Comparison of ENCODE assay signal across 9 cellular contexts in the genomic region with DNA sequence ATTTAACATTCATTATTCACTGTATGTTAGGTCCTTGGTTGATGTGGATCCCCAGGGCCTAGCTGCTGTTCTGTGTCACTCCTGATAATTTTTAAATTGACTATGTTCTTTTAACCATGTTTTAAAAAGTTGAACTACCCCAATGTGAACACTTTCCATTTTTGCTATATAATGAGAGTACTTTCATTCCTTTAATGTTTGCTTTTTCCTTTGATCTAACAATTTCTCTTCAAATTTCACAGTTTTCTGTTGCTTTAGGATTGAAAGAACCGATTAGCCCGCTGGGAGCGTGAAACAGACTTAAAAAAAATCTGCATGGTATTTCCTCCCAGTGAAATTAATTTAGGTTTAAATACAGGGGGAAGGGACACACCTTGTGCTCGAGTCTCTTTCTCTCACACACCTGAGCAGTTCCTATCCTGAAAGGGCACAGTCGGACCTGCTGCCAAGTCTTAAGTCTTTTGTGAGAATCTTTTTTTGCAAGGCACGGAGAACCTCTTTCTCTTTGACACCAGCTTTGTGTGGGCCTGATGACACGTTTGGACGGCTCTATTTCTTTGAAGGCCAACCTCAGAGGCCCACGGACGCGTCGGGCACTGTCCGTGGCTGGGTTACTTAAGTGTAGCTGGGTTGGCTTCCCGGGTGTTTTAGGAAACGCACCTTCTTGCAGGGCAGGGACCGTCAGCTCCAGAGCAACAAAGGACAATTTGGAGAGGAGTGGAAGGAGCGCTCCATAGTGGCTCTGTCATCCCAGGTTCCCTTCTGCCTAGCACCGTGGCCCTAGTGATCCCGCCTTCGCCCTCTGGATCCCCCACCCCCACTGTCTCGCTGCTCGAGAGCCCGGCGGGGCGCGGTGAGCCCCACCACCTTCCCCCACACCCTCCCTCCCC. TPM values are rescaled to one million over a fixed set of nuclear protein-coding genes. Genes with fewer than 3 reads are reported as not detected.
DNase-seq lines count a peak whose midpoint lies in the region; ATAC-seq, FAIRE-seq and TF ChIP-seq lines count a peak whose summit lies in the region.
"Had no signal": no experiment of that assay in that cellular context is flagged by ENCODE, and none has a peak within 500 bp of the region (broad histone marks: within the 10 kb centered on the region; RNA-seq: fewer than 3 reads in every experiment).

No MANE protein-coding gene starts in this region.

- H3K36me3 ChIP-seq in keratinocyte (ENCODE audit: control insufficient read depth in 2 of 2, extremely low read depth in 1 of 2, insufficient read depth in 2 of 2, low read length in 2 of 2) = no peaks in the 10 kb centered on the region
- no peaks in the 10 kb centered on the region for H3K36me3 ChIP-seq in subcutaneous abdominal adipose tissue (ENCODE audit: control insufficient read depth in 5 of 5, insufficient read depth in 5 of 5, low read length in 5 of 5)

- H3K4me2 ChIP-seq in keratinocyte (ENCODE audit: control insufficient read depth, extremely low read depth, insufficient read depth, low read depth, low read length) = peak overlapping the region; percentile 90

- peaks cover 8% of the 10 kb centered on the region for H3K4me1 Mint-ChIP-seq in activated T-helper 17 cell treated with anti-CD3 and anti-CD28 coated beads, Interleukin-2, amount 50 U/mL, for 72 hours

- H3K27me3 Mint-ChIP-seq in activated T-helper 17 cell treated with anti-CD3 and anti-CD28 coated beads, Interleukin-2, amount 50 U/mL, for 72 hours = peaks cover 42% of the 10 kb centered on the region

- no peak overlapping the region for H3K27ac ChIP-seq in keratinocyte (ENCODE audit: control insufficient read depth, insufficient read depth, low read length)
- no peak overlapping the region for H3K27ac ChIP-seq in subcutaneous abdominal adipose tissue (ENCODE audit: low read depth, low read length)

- no peak overlapping the region for H3K27ac Mint-ChIP-seq in activated T-helper 17 cell treated with anti-CD3 and anti-CD28 coated beads, Interleukin-2, amount 50 U/mL, for 72 hours

- TF ChIP-seq CTCF in keratinocyte (optimal IDR thresholded peaks at IDR 0.05 in 1 of 3, IDR thresholded peaks at IDR 0.05 in 1 of 3, conservative IDR thresholded peaks at IDR 0.05 in 1 of 3; ENCODE audit: extremely low read depth in 1 of 3, insufficient read depth in 2 of 3, low read length in 3 of 3) = no peak

- FAIRE-seq in keratinocyte (lab: Jason Lieb, UNC) = no peak
- FAIRE-seq: islet of Langerhans had no signal

- dilution Hi-C loops in keratinocyte (cut with MboI; ENCODE audit: extremely low pct_ligation_motif_present, low sequenced_read_pairs) = no loop called here

- H3K4me1 ChIP-seq in keratinocyte (ENCODE audit: control insufficient read depth, extremely low read depth, insufficient read depth, low read length) (peaks cover 3% of the 10 kb centered on the region), subcutaneous abdominal adipose tissue (ENCODE audit: control insufficient read depth in 5 of 5, insufficient read depth in 5 of 5, low read length in 5 of 5) (peaks cover 0 to 34% (median 30%) of the 10 kb centered on the region in 5 donors)

- H3K27me3 ChIP-seq in keratinocyte (ENCODE audit: control insufficient read depth, extremely low read depth, insufficient read depth, low read length) = peaks cover 3% of the 10 kb centered on the region
- peaks cover 0 to 3% (median 0%) of the 10 kb centered on the region in 5 donors for H3K27me3 ChIP-seq in subcutaneous abdominal adipose tissue (ENCODE audit: control insufficient read depth in 5 of 5, insufficient read depth in 4 of 5, low read length in 5 of 5)

- H3K4me3 ChIP-seq in keratinocyte (ENCODE audit: control insufficient read depth in 2 of 3, extremely low read depth in 1 of 3, insufficient read depth in 2 of 3, low read depth in 1 of 3, low read length in 3 of 3) (peak overlapping the region in 1 of 3 experiments; percentile 52), subcutaneous abdominal adipose tissue (ENCODE audit: low read depth in 1 of 5, low read length in 5 of 5) (peak overlapping the region; percentile 42 to 93 (median 74))

- H3K9me1 ChIP-seq in keratinocyte (ENCODE audit: control insufficient read depth, extremely low read depth, insufficient read depth, low read length) = no peaks in the 10 kb centered on the region

- no peaks in the 10 kb centered on the region for H3K9me3 Mint-ChIP-seq in activated T-helper 17 cell treated with anti-CD3 and anti-CD28 coated beads, Interleukin-2, amount 50 U/mL, for 72 hours

- H3K36me3 Mint-ChIP-seq in activated T-helper 17 cell treated with anti-CD3 and anti-CD28 coated beads, Interleukin-2, amount 50 U/mL, for 72 hours (ENCODE audit: low read depth) = no peaks in the 10 kb centered on the region

- no peaks in the 10 kb centered on the region for H3K79me2 ChIP-seq in keratinocyte (ENCODE audit: control insufficient read depth, insufficient read depth, low read length)

- no peak for ATAC-seq in activated T-helper 17 cell treated with anti-CD3 and anti-CD28 coated beads, Interleukin-2, amount 50 U/mL, for 72 hours (replicated peaks)
- ATAC-seq in HG02759 (IDR thresholded peaks at IDR 0.05; ENCODE audit: unreplicated experiment) (no peak), GM19455 (IDR thresholded peaks at IDR 0.05; ENCODE audit: unreplicated experiment) (no peak)

- H3K9ac ChIP-seq in keratinocyte (ENCODE audit: control insufficient read depth, extremely low read depth, insufficient read depth, low read length) (no peak overlapping the region), subcutaneous abdominal adipose tissue (ENCODE audit: low read length in 5 of 5) (no peak overlapping the region)

- H3K9me3 ChIP-seq in keratinocyte (ENCODE audit: control insufficient read depth, low read depth, low read length) (no peaks in the 10 kb centered on the region), subcutaneous abdominal adipose tissue (ENCODE audit: control insufficient read depth in 5 of 5, low read length in 5 of 5) (no peaks in the 10 kb centered on the region)

- DNase-seq in NCI-H748 (lab: John Stamatoyannopoulos, UW; ENCODE audit: unreplicated experiment) = peak; percentile 71
- DNase-seq in NCI-H748 treated with DMSO at 0.1 percent for 48 hours (lab: John Stamatoyannopoulos, UW) = no peak
- no peak for DNase-seq in keratinocyte (ENCODE audit: low read depth, low spot score)
- no peak for DNase-seq in NCI-H2227 treated with DMSO at 0.1 percent for 48 hours (lab: John Stamatoyannopoulos, UW)

- H2AFZ ChIP-seq in keratinocyte (ENCODE audit: control insufficient read depth, low read length) = no peak overlapping the region

- H4K20me1 ChIP-seq in keratinocyte (ENCODE audit: control insufficient read depth, extremely low read depth, insufficient read depth, low read length) = no peaks in the 10 kb centered on the region

- peak overlapping the region; percentile 70 for H3K4me3 Mint-ChIP-seq in activated T-helper 17 cell treated with anti-CD3 and anti-CD28 coated beads, Interleukin-2, amount 50 U/mL, for 72 hours

RNA-seq across cellular contexts. Expression of a gene that starts 1.0 kb away (rescaled TPM):
- total RNA-seq in activated T-helper 17 cell treated with anti-CD3 and anti-CD28 coated beads, Interleukin-2, amount 50 U/mL, for 72 hours = under 1 TPM in 1 of 2 donors, not detected in 1; 0.85 TPM
- polyA plus RNA-seq in keratinocyte = 1.3 to 1.8 TPM (median 1.6 TPM) in 3 replicates
- polyA plus RNA-seq in keratinocyte (2011; ENCODE audit: low read depth) = 1.4 TPM
- 1.4 and 2.4 TPM in 2 replicates for polyA plus RNA-seq in keratinocyte (2011; cell fraction: cytosol; rRNA removed)
- 1.4 and 1.9 TPM in 2 replicates for polyA plus RNA-seq in keratinocyte (2011; cell fraction: nucleus; rRNA removed)
- 0.48 and 0.87 TPM in 2 replicates for polyA plus RNA-seq in keratinocyte (2012; ENCODE audit: low replicate concordance)
- 1.7 to 2.2 TPM in 2 of 3 replicates, not detected in the other for polyA minus RNA-seq in keratinocyte
- polyA minus RNA-seq in keratinocyte (2011; cell fraction: cytosol; rRNA and poly(A)+ RNA removed) = 4.6 TPM
- polyA minus RNA-seq in keratinocyte (2011; cell fraction: nucleus; rRNA and poly(A)+ RNA removed) = 0.74 and 3.1 TPM in 2 replicates

RNA-seq across cellular contexts. Expression of a gene that starts 47.2 kb away (rescaled TPM):
- under 1 TPM in 1 of 2 donors, not detected in 1; 0.63 TPM for total RNA-seq in activated T-helper 17 cell treated with anti-CD3 and anti-CD28 coated beads, Interleukin-2, amount 50 U/mL, for 72 hours
- 2.4 to 9.8 TPM (median 7.8 TPM) in 3 replicates for polyA plus RNA-seq in keratinocyte
- 2.7 TPM for polyA plus RNA-seq in keratinocyte (2011; ENCODE audit: low read depth)
- polyA plus RNA-seq in keratinocyte (2011; cell fraction: cytosol; rRNA removed) = 2.1 and 3.4 TPM in 2 replicates
- polyA plus RNA-seq in keratinocyte (2011; cell fraction: nucleus; rRNA removed) = 5.1 and 5.6 TPM in 2 replicates
- 1.1 and 2.9 TPM in 2 replicates for polyA plus RNA-seq in keratinocyte (2012; ENCODE audit: low replicate concordance)
- 0.72 to 11.0 TPM (median 7.6 TPM) in 3 replicates for polyA minus RNA-seq in keratinocyte
- 4.8 TPM for polyA minus RNA-seq in keratinocyte (2011; cell fraction: cytosol; rRNA and poly(A)+ RNA removed)
- polyA minus RNA-seq in keratinocyte (2011; cell fraction: nucleus; rRNA and poly(A)+ RNA removed) = 2.7 and 7.0 TPM in 2 replicates
